21 cellular contexts compared by ENCODE assay signal in genomic region chr7:111439977-111440376, GRCh38.
"Had no signal": no experiment of that assay in that cellular context is flagged by ENCODE, and none has a peak within 500 bp of the region (broad histone marks: within the 10 kb centered on the region; RNA-seq: fewer than 3 reads in every experiment).

No MANE protein-coding gene starts in this region.

- H3K36me3 ChIP-seq: gastrocnemius medialis, heart right ventricle, transverse colon had no signal

- DNase-seq: activated B cell treated with CpG ODN at 0.5 μM for 24 hours; activated CD4-positive, alpha-beta T cell treated with anti-CD3 and anti-CD28 coated beads for 48 hours; activated CD8-positive, alpha-beta memory T cell treated with anti-CD3 and anti-CD28 coated beads, Interleukin-2, amount 50 U/mL, for 4 hours; activated CD8-positive, alpha-beta T cell treated with anti-CD3 and anti-CD28 coated beads for 36 hours; activated gamma-delta T cell; activated T-cell treated with anti-CD3 and anti-CD28 coated beads, Interleukin-2, amount 50 U/mL, for 72 hours; amniotic stem cell; central memory CD4-positive, alpha-beta T cell; effector CD4-positive, alpha-beta T cell; gastrocnemius medialis; heart right ventricle; midbrain; stimulated activated CD4-positive, alpha-beta T cell treated with anti-CD3 and anti-CD28 coated beads, Interleukin-4, amount 100 ng/mL, for 1 hour; stimulated activated naive CD4-positive, alpha-beta T cell treated with Interleukin-2 at 50 U/mL for 16 hours; transverse colon had no signal

- H3K4me1 ChIP-seq: transverse colon had no signal

- H3K27ac Mint-ChIP-seq: activated B cell treated with CpG ODN at 0.5 μM for 24 hours; activated CD8-positive, alpha-beta T cell treated with anti-CD3 and anti-CD28 coated beads for 36 hours; activated naive CD4-positive, alpha-beta T cell treated with anti-CD3 and anti-CD28 coated beads, Interleukin-2, amount 50 U/mL, for 72 hours; activated T-cell treated with anti-CD3 and anti-CD28 coated beads, Interleukin-2, amount 50 U/mL, for 72 hours had no signal

- H3K4me3 Mint-ChIP-seq: activated B cell treated with CpG ODN at 0.5 μM for 24 hours; activated CD8-positive, alpha-beta T cell treated with anti-CD3 and anti-CD28 coated beads for 36 hours; activated T-cell treated with anti-CD3 and anti-CD28 coated beads, Interleukin-2, amount 50 U/mL, for 72 hours; brain; neural crest cell had no signal

- H3K4me1 Mint-ChIP-seq: activated B cell treated with CpG ODN at 0.5 μM for 24 hours had no signal

- H3K27me3 Mint-ChIP-seq: activated B cell treated with CpG ODN at 0.5 μM for 24 hours; activated CD8-positive, alpha-beta T cell treated with anti-CD3 and anti-CD28 coated beads for 36 hours; brain had no signal

- H3K4me3 ChIP-seq: coronary artery, gastrocnemius medialis, heart right ventricle, lung, transverse colon had no signal

- H3K27ac ChIP-seq: coronary artery, gastrocnemius medialis, heart right ventricle, transverse colon had no signal

- FAIRE-seq: TTC549 had no signal

- ATAC-seq: activated CD8-positive, alpha-beta T cell treated with anti-CD3 and anti-CD28 coated beads for 36 hours; activated naive CD4-positive, alpha-beta T cell treated with anti-CD3 and anti-CD28 coated beads, Interleukin-2, amount 50 U/mL, for 72 hours; activated T-cell treated with anti-CD3 and anti-CD28 coated beads, Interleukin-2, amount 50 U/mL, for 72 hours; gastrocnemius medialis; heart right ventricle had no signal

- H3K27me3 ChIP-seq: gastrocnemius medialis, heart right ventricle, transverse colon had no signal

- H3K9me3 ChIP-seq: gastrocnemius medialis had no signal
